Comparison of ENCODE assay signal across 9 cellular contexts in genomic region chr14:64928239-64929002, GRCh38. TPM values are rescaled to one million over a fixed set of nuclear protein-coding genes. Genes with fewer than 3 reads are reported as not detected.
DNase-seq lines count a peak whose midpoint lies in the region; ATAC-seq and TF ChIP-seq lines count a peak whose summit lies in the region.
"Had no signal": no experiment of that assay in that cellular context is flagged by ENCODE, and none has a peak within 500 bp of the region (broad histone marks: within the 10 kb centered on the region; RNA-seq: fewer than 3 reads in every experiment).

No MANE protein-coding gene starts in this region.

- ATAC-seq in GM19023 (IDR thresholded peaks at IDR 0.05; ENCODE audit: unreplicated experiment) (peak; percentile 76), GM21786 (IDR thresholded peaks at IDR 0.05; ENCODE audit: unreplicated experiment) (peak; percentile 92), HG03565 (IDR thresholded peaks at IDR 0.05; ENCODE audit: unreplicated experiment) (peak; percentile 75), GM19467 (IDR thresholded peaks at IDR 0.05; ENCODE audit: unreplicated experiment) (no peak), GM18520 (IDR thresholded peaks at IDR 0.05; ENCODE audit: unreplicated experiment) (no peak)

- H3K9me3 ChIP-seq in spleen = no peaks in the 10 kb centered on the region

- no peak for TF ChIP-seq CTCF in spleen (IDR thresholded peaks at IDR 0.05 in 8 of 11, conservative IDR thresholded peaks at IDR 0.05 in 3 of 11)

- DNase-seq in spleen = no peak
- no peak for DNase-seq in midbrain (lab: John Stamatoyannopoulos, UW)
- DNase-seq: NCI-H2171, occipital lobe had no signal

- TF ChIP-seq POLR2A in spleen (IDR thresholded peaks at IDR 0.05) = no peak

- H3K4me1 ChIP-seq in spleen = peaks cover 13 to 80% (median 28%) of the 10 kb centered on the region in 6 donors

- peak overlapping the region; percentile 49 to 75 (median 66) for H3K27ac ChIP-seq in spleen

- intact Hi-C loops in spleen (cut with DNase I; ENCODE audit: low total_unique reads) = no loop called here

- peaks cover 0 to 99% (median 71%) of the 10 kb centered on the region in 6 donors for H3K36me3 ChIP-seq in spleen

- WGBS in spleen, 5 donors = 46 to 53% (median 50%) methylated on average over 7 of the region's 7 CpGs

- no peak overlapping the region for H3K4me3 ChIP-seq in spleen

- H3K27me3 ChIP-seq in spleen (replicated peaks in 1 of 7) = no peaks in the 10 kb centered on the region

RNA-seq across cellular contexts. Expression of gene GPX2, which starts 14.1 kb away (rescaled TPM):
- not detected for total RNA-seq in spleen
- under 1 TPM in 1 of 3 donors, not detected in 2; 0.26 TPM for polyA plus RNA-seq in spleen
- total RNA-seq: occipital lobe had no signal

RNA-seq across cellular contexts. Expression of gene CHURC1, which starts 14.2 kb away (rescaled TPM):
- 100 to 1,000 TPM in 3 of 7 donors, 10 to 100 TPM in 4; 59.2 to 135 (median 81.3) TPM for total RNA-seq in spleen
- 10 to 100 TPM; 34.0 to 41.3 (median 40.7) TPM for polyA plus RNA-seq in spleen

RNA-seq across cellular contexts. Expression of gene RAB15, which starts 43.7 kb away (rescaled TPM):
- total RNA-seq in spleen = 1 to 10 TPM; 1.3 to 7.0 (median 2.9) TPM
- polyA plus RNA-seq in spleen = 1 to 10 TPM; 1.2 to 1.8 (median 1.5) TPM

RNA-seq across cellular contexts. Expression of gene SPTB, which starts 48.7 kb away (rescaled TPM):
- 10 to 100 TPM in 1 of 7 donors, 1 to 10 TPM in 5, under 1 TPM in 1; 0.94 to 20.9 (median 4.6) TPM for total RNA-seq in spleen
- 1 to 10 TPM in 1 of 3 donors, under 1 TPM in 2; 0.06 to 1.6 (median 0.17) TPM for polyA plus RNA-seq in spleen

RNA-seq across cellular contexts. Expression of gene FNTB, which starts 58.3 kb away (rescaled TPM):
- total RNA-seq in spleen = 10 to 100 TPM in 5 of 7 donors, 1 to 10 TPM in 2; 9.5 to 17.0 (median 11.9) TPM
- polyA plus RNA-seq in spleen = 1 to 10 TPM; 4.7 to 4.9 (median 4.9) TPM

Comparison
In these comparisons a context has a peak if more than half of its experiments do, and no peak if none do; other contexts are left out.
1. ATAC-seq: peak in GM19023 (single experiment), GM21786 (single experiment) and HG03565 (single experiment); none in GM19467 (single experiment) and GM18520 (single experiment).